8 cellular contexts compared by ENCODE assay signal in genomic region chr10:7817984-7818294, GRCh38. TPM values are rescaled to one million over a fixed set of nuclear protein-coding genes. Genes with fewer than 3 reads are reported as not detected.
DNase-seq lines count a peak whose midpoint lies in the region; ATAC-seq and TF ChIP-seq lines count a peak whose summit lies in the region.

No MANE protein-coding gene starts in this region.

- H3K4me3 ChIP-seq in Panc1 (ENCODE audit: low read depth in 2 of 2, low read length in 2 of 2) (peak overlapping the region; percentile 90 to 91), fibroblast of the aortic adventitia (ENCODE audit: low read depth, low read length) (peak overlapping the region; percentile 97), gastrocnemius medialis (peak overlapping the region; percentile 74 to 100 (median 98))

- ATAC-seq in GM21447 (IDR thresholded peaks at IDR 0.05; ENCODE audit: unreplicated experiment) (peak; percentile 5), Panc1 (peak; percentile 28), gastrocnemius medialis (peak; percentile 6 to 30)

- POLR2A ChIA-PET in Panc1 (lab: Charles Lee): no interaction called here

- TSS peak; percentile 92 for BruUV-seq in Panc1 (replicated peaks; lab: Mats Ljungman, UMichigan)

- H3K36me3 ChIP-seq in Panc1 (ENCODE audit: control insufficient read depth, insufficient read depth, low read length): no peaks in the 10 kb centered on the region; the same call in 1 of the 2 replicates
- H3K36me3 ChIP-seq in gastrocnemius medialis: no peaks in the 10 kb centered on the region

- H3K9me3 ChIP-seq in Panc1 (ENCODE audit: control insufficient read depth, insufficient read depth, low read depth, low read length) (no peaks in the 10 kb centered on the region), gastrocnemius medialis (no peaks in the 10 kb centered on the region)

- no peak for TF ChIP-seq POLR2A in gastrocnemius medialis (IDR thresholded peaks at IDR 0.05)

- intact Hi-C loops in Panc1 (cut with micrococcal nuclease; ENCODE audit: unreplicated experiment): no loop called here
- intact Hi-C loops in gastrocnemius medialis (cut with DNase I; ENCODE audit: low total_unique reads): loop anchor here (1.0 kb wide), 1 partner anchor 30 kb away; the partner anchor contains the start of gene ATP5F1C

- peak overlapping the region; percentile 48 for H3K27ac ChIP-seq in 22Rv1
- peak overlapping the region; percentile 76 for H3K27ac ChIP-seq in Panc1 (ENCODE audit: low read length)
- H3K27ac ChIP-seq in gastrocnemius medialis: peak overlapping the region; percentile 80 to 90 (median 82)

- H3K4me1 ChIP-seq in Panc1 (ENCODE audit: control insufficient read depth, insufficient read depth, low read length) (peaks cover 4% of the 10 kb centered on the region; the same call in 1 of the 2 replicates), gastrocnemius medialis (peaks cover 19 to 31% of the 10 kb centered on the region in 2 donors)

- DNase-seq in Panc1 (ENCODE audit: low read depth, low spot score) (no peak), fibroblast of the aortic adventitia (ENCODE audit: low read depth) (no peak), gastrocnemius medialis (no peak), CD1c-positive myeloid dendritic cell (ENCODE audit: extremely low spot score) (no peak), NCI-H526 treated with DMSO at 0.1 percent for 48 hours (lab: John Stamatoyannopoulos, UW) (no peak)
- DNase-seq in effector CD8-positive, alpha-beta T cell (lab: John Stamatoyannopoulos, UW): no peak

- no peaks in the 10 kb centered on the region for H3K27me3 ChIP-seq in Panc1 (ENCODE audit: control insufficient read depth, insufficient read depth, low read length)
- H3K27me3 ChIP-seq in gastrocnemius medialis: no peaks in the 10 kb centered on the region

- CTCF ChIA-PET in Panc1 (lab: Charles Lee): interaction anchor here (0.7 kb wide), 1 partner anchor 1485 kb away, joined by 3 read pairs; no protein-coding TSS in a partner anchor

- no peak for TF ChIP-seq CTCF in 22Rv1 (IDR thresholded peaks at IDR 0.05)
- TF ChIP-seq CTCF in Panc1 (IDR thresholded peaks at IDR 0.05): no peak
- no peak for TF ChIP-seq CTCF in fibroblast of the aortic adventitia (IDR thresholded peaks at IDR 0.05; ENCODE audit: insufficient read depth, low read length)
- TF ChIP-seq CTCF in gastrocnemius medialis (IDR thresholded peaks at IDR 0.05 in 4 of 5, conservative IDR thresholded peaks at IDR 0.05 in 1 of 5): no peak

- in situ Hi-C loops in Panc1 (cut with HindIII; ENCODE audit: low pct_unique_long_range_greater_than_20kb, low sequenced_read_pairs) (no loop called here), gastrocnemius medialis (cut with MboI; ENCODE audit: low sequenced_read_pairs in 4 of 4) (no loop called here)

RNA-seq across cellular contexts. Expression of gene TAF3, which starts 0.4 kb away (rescaled TPM):
- total RNA-seq in Panc1 (2021; ENCODE audit: unreplicated experiment) (5.5 TPM), fibroblast of the aortic adventitia (ENCODE audit: low replicate concordance) (3.9 and 6.5 TPM in 2 replicates), gastrocnemius medialis (10 to 100 TPM in 2 of 4 donors, 1 to 10 TPM in 2; 5.0 to 14.8 (median 9.6) TPM)
- polyA plus RNA-seq in Panc1 (2012; ENCODE audit: insufficient read length): 2.9 TPM

RNA-seq across cellular contexts. Expression of gene ATP5F1C, which starts 30.0 kb away (rescaled TPM):
- total RNA-seq in Panc1 (2021; ENCODE audit: unreplicated experiment) (189 TPM), fibroblast of the aortic adventitia (ENCODE audit: low replicate concordance) (96.4 and 251 TPM in 2 replicates), gastrocnemius medialis (100 to 1,000 TPM; 317 to 429 (median 402) TPM)
- polyA plus RNA-seq in Panc1 (2012; ENCODE audit: insufficient read length): 154 TPM

RNA-seq across cellular contexts. Expression of gene KIN, which starts 30.1 kb away (rescaled TPM):
- 8.4 TPM for total RNA-seq in Panc1 (2021; ENCODE audit: unreplicated experiment)
- 2.8 TPM for polyA plus RNA-seq in Panc1 (2012; ENCODE audit: insufficient read length)
- total RNA-seq in fibroblast of the aortic adventitia (ENCODE audit: low replicate concordance): 7.0 and 55.2 TPM in 2 replicates
- 10 to 100 TPM in 1 of 4 donors, 1 to 10 TPM in 3; 1.7 to 11.4 (median 8.7) TPM for total RNA-seq in gastrocnemius medialis
